Comparison of ENCODE assay signal across 8 cellular contexts in the genomic region with DNA sequence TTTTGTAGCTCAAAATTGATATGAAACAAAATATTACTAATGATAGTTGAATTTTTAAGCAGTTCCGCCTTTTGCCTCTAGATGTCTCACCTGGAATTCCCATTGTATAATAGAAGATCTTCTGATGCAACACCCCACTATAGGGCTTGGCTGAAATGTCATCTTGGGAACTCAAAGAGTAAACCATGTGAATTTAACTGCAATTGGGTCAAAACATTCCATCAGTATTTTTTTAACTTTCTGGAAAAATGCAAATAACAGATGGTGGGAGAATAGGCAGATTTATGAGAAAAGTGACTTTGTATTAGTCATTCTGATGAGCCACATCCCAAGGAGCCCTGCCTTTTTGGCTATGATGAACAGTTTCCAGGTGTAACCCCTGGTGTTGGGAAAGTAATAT.
DNase-seq lines count a peak whose midpoint lies in the region; ATAC-seq and TF ChIP-seq lines count a peak whose summit lies in the region.

No MANE protein-coding gene starts in this region.

- H3K9me3 Mint-ChIP-seq in activated T-helper 1 cell treated with anti-CD3 and anti-CD28 coated beads, Interleukin-12 subunit alpha, Interleukin-12 subunit beta, Interleukin-2, Interleukin-4 antibody, amounts not matched to agents 30 ng/mL and 10 ng/mL and 1 ng/mL, durations not matched to agents 14 hours and 24 hours and 36 hours: no peaks in the 10 kb centered on the region

- peak; percentile 87 for ATAC-seq in GM19395 (IDR thresholded peaks at IDR 0.05; ENCODE audit: unreplicated experiment)
- ATAC-seq in HG03565 (IDR thresholded peaks at IDR 0.05; ENCODE audit: unreplicated experiment): peak; percentile 76
- ATAC-seq in esophagus mucosa: peak; percentile 69
- ATAC-seq in omental fat pad (ENCODE audit: low FRiP score): peak; percentile 57

- intact Hi-C loops in activated T-helper 1 cell treated with anti-CD3 and anti-CD28 coated beads, Interleukin-12 subunit alpha, Interleukin-12 subunit beta, Interleukin-2, Interleukin-4 antibody, amounts not matched to agents 30 ng/mL and 10 ng/mL and 1 ng/mL, durations not matched to agents 14 hours and 24 hours and 36 hours (cut with micrococcal nuclease): loop anchor here (1.0 kb wide), 1 partner anchor 913 kb away; no protein-coding TSS in a partner anchor

- no peaks in the 10 kb centered on the region for H3K36me3 Mint-ChIP-seq in activated T-helper 1 cell treated with anti-CD3 and anti-CD28 coated beads, Interleukin-12 subunit alpha, Interleukin-12 subunit beta, Interleukin-2, Interleukin-4 antibody, amounts not matched to agents 30 ng/mL and 10 ng/mL and 1 ng/mL, durations not matched to agents 14 hours and 24 hours and 36 hours (ENCODE audit: low read depth)

- no peak overlapping the region for H3K27ac Mint-ChIP-seq in activated T-helper 1 cell treated with anti-CD3 and anti-CD28 coated beads, Interleukin-12 subunit alpha, Interleukin-12 subunit beta, Interleukin-2, Interleukin-4 antibody, amounts not matched to agents 30 ng/mL and 10 ng/mL and 1 ng/mL, durations not matched to agents 14 hours and 24 hours and 36 hours

- DNase-seq in DMS 273 (lab: John Stamatoyannopoulos, UW; ENCODE audit: unreplicated experiment) (peak; percentile 64), RPMI8226 (peak; percentile 5), omental fat pad (ENCODE audit: low spot score) (no peak)
- DNase-seq in activated T-helper 1 cell treated with anti-CD3 and anti-CD28 coated beads, Interleukin-12 subunit alpha, Interleukin-12 subunit beta, Interleukin-2, Interleukin-4 antibody, amounts not matched to agents 30 ng/mL and 10 ng/mL and 1 ng/mL, durations not matched to agents 14 hours and 24 hours and 36 hours (ENCODE audit: low spot score): no peak
- DNase-seq in effector CD8-positive, alpha-beta T cell (lab: John Stamatoyannopoulos, UW): no peak

- no peak overlapping the region for H3K4me3 Mint-ChIP-seq in activated T-helper 1 cell treated with anti-CD3 and anti-CD28 coated beads, Interleukin-12 subunit alpha, Interleukin-12 subunit beta, Interleukin-2, Interleukin-4 antibody, amounts not matched to agents 30 ng/mL and 10 ng/mL and 1 ng/mL, durations not matched to agents 14 hours and 24 hours and 36 hours

- no peaks in the 10 kb centered on the region for H3K27me3 Mint-ChIP-seq in activated T-helper 1 cell treated with anti-CD3 and anti-CD28 coated beads, Interleukin-12 subunit alpha, Interleukin-12 subunit beta, Interleukin-2, Interleukin-4 antibody, amounts not matched to agents 30 ng/mL and 10 ng/mL and 1 ng/mL, durations not matched to agents 14 hours and 24 hours and 36 hours (ENCODE audit: insufficient read depth)

- peak in 1 of 3 donors; percentile 8 for TF ChIP-seq CTCF in omental fat pad (IDR thresholded peaks at IDR 0.05)

- no peaks in the 10 kb centered on the region for H3K4me1 Mint-ChIP-seq in activated T-helper 1 cell treated with anti-CD3 and anti-CD28 coated beads, Interleukin-12 subunit alpha, Interleukin-12 subunit beta, Interleukin-2, Interleukin-4 antibody, amounts not matched to agents 30 ng/mL and 10 ng/mL and 1 ng/mL, durations not matched to agents 14 hours and 24 hours and 36 hours (ENCODE audit: low read depth)

Comparison
In these comparisons a context has a peak if more than half of its experiments do, and no peak if none do; other contexts are left out.
1. DNase-seq: peak in DMS 273 (single experiment) and RPMI8226 (single experiment); none in omental fat pad (single experiment), activated T-helper 1 cell treated with anti-CD3 and anti-CD28 coated beads, Interleukin-12 subunit alpha, Interleukin-12 subunit beta, Interleukin-2, Interleukin-4 antibody, amounts not matched to agents 30 ng/mL and 10 ng/mL and 1 ng/mL, durations not matched to agents 14 hours and 24 hours and 36 hours (single experiment) and effector CD8-positive, alpha-beta T cell (single experiment).
2. Peak in every context shown above with its lines, with median percentiles within 50 percentile points of each other: ATAC-seq.